ENCODE assay signal across 12 cellular contexts in genomic region chr20:40493071-40493470, GRCh38.
A peak's percentile ranks its signal among the peaks of the same experiment; 100 is the strongest.
DNase-seq lines count a peak whose midpoint lies in the region; ATAC-seq, FAIRE-seq and TF ChIP-seq lines count a peak whose summit lies in the region.
"Had no signal": no experiment of that assay in that cellular context is flagged by ENCODE, and none has a peak within 500 bp of the region (broad histone marks: within the 10 kb centered on the region; RNA-seq: fewer than 3 reads in every experiment).

No MANE protein-coding gene starts in this region.

- CTCF ChIA-PET in HepG2 (lab: Yijun Ruan, JAX; ENCODE audit: low intra/inter-chr PET ratio, low total read pairs): no interaction called here

- TF ChIP-seq EP300 in HepG2 (IDR thresholded peaks at IDR 0.05; ENCODE audit: low read depth in 2 of 2, low read length in 2 of 2) (no peak), HepG2 (CRISPR knock-in tag; IDR thresholded peaks at IDR 0.05; ENCODE audit: borderline replicate concordance) (no peak)

- H2AK5ac ChIP-seq in trophoblast cell (ENCODE audit: low read length): no peak overlapping the region

- TF ChIP-seq CTCF in right lobe of liver (IDR thresholded peaks at IDR 0.05) (no peak), HepG2 (CRISPR knock-in tag; IDR thresholded peaks at IDR 0.05) (no peak), choroid plexus epithelial cell (conservative IDR thresholded peaks at IDR 0.05; ENCODE audit: low read depth, low read length) (no peak), osteocyte (IDR thresholded peaks at IDR 0.05) (no peak)

- no peaks in the 10 kb centered on the region for H4K20me1 ChIP-seq in HepG2 (ENCODE audit: insufficient read depth, low read length)

- POLR2A ChIA-PET in HepG2 (lab: Yijun Ruan, JAX): no interaction called here

- H3K27ac ChIP-seq in right lobe of liver: no peak overlapping the region
- no peak overlapping the region for H3K27ac ChIP-seq in HepG2 (ENCODE audit: extremely low read length, insufficient read depth, low read length)
- no peak overlapping the region for H3K27ac ChIP-seq in trophoblast cell (ENCODE audit: low read depth, low read length)

- H3K36me3 Mint-ChIP-seq in osteocyte (ENCODE audit: unreplicated experiment): no peaks in the 10 kb centered on the region
- no peaks in the 10 kb centered on the region for H3K36me3 Mint-ChIP-seq in stimulated activated effector memory CD8-positive, alpha-beta T cell treated with anti-CD3 and anti-CD28 coated beads, Interleukin-12 subunit alpha, Interleukin-12 subunit beta, amount 100 ng/mL, for 72 hours
- H3K36me3 Mint-ChIP-seq: activated naive CD8-positive, alpha-beta T cell had no signal

- H3K9me3 Mint-ChIP-seq in osteocyte (ENCODE audit: unreplicated experiment): no peaks in the 10 kb centered on the region
- H3K9me3 Mint-ChIP-seq in stimulated activated effector memory CD8-positive, alpha-beta T cell treated with anti-CD3 and anti-CD28 coated beads, Interleukin-12 subunit alpha, Interleukin-12 subunit beta, amount 100 ng/mL, for 72 hours: no peaks in the 10 kb centered on the region

- H3K27me3 ChIP-seq in right lobe of liver (no peaks in the 10 kb centered on the region), HepG2 (ENCODE audit: control insufficient read depth in 1 of 2, insufficient read depth in 2 of 2, low read length in 2 of 2) (no peaks in the 10 kb centered on the region), trophoblast cell (ENCODE audit: insufficient read depth, low read length) (no peaks in the 10 kb centered on the region)

- H2AFZ ChIP-seq in HepG2 (ENCODE audit: low read length) (no peak overlapping the region), trophoblast cell (ENCODE audit: insufficient read depth, low read length, poor library complexity) (no peak overlapping the region)

- no peak for TF ChIP-seq POLR2A in right lobe of liver (IDR thresholded peaks at IDR 0.05)
- no peak for TF ChIP-seq POLR2A in HepG2 (IDR thresholded peaks at IDR 0.05; ENCODE audit: insufficient read depth in 1 of 2, low read depth in 2 of 2, low read length in 2 of 2)

- no peak overlapping the region for H3K23ac ChIP-seq in trophoblast cell (ENCODE audit: low read length)

- H4K12ac ChIP-seq in trophoblast cell (ENCODE audit: low read depth, low read length): no peak overlapping the region

- H3K4me2 ChIP-seq in HepG2 (ENCODE audit: low read depth, low read length): no peak overlapping the region
- H3K4me2 ChIP-seq in trophoblast cell (ENCODE audit: low read length): no peak overlapping the region

- no peaks in the 10 kb centered on the region for H3K27me3 Mint-ChIP-seq in osteocyte (ENCODE audit: unreplicated experiment)

- H2BK12ac ChIP-seq in trophoblast cell (ENCODE audit: low read length): no peak overlapping the region

- H3K4me1 Mint-ChIP-seq in osteocyte (ENCODE audit: unreplicated experiment): peaks cover 9% of the 10 kb centered on the region
- no peaks in the 10 kb centered on the region for H3K4me1 Mint-ChIP-seq in stimulated activated effector memory CD8-positive, alpha-beta T cell treated with anti-CD3 and anti-CD28 coated beads, Interleukin-12 subunit alpha, Interleukin-12 subunit beta, amount 100 ng/mL, for 72 hours

- H4K91ac ChIP-seq in trophoblast cell (ENCODE audit: low read depth, low read length): no peak overlapping the region

- in situ Hi-C loops in HepG2 (cut with HindIII; ENCODE audit: extremely low pct_ligation_motif_present, low pct_unique_long_range_greater_than_20kb): no loop called here

- no peak overlapping the region for H3K14ac ChIP-seq in trophoblast cell (ENCODE audit: low read length)

- no peak overlapping the region for H4K8ac ChIP-seq in trophoblast cell (ENCODE audit: low read depth, low read length)

- intact Hi-C loops in right lobe of liver (cut with DNase I): no loop called here
- intact Hi-C loops in HepG2 (cut with micrococcal nuclease; ENCODE audit: unreplicated experiment): no loop called here

- H3K79me1 ChIP-seq in trophoblast cell (ENCODE audit: low read length): no peaks in the 10 kb centered on the region

- H3K27ac Mint-ChIP-seq in osteocyte (ENCODE audit: unreplicated experiment): no peak overlapping the region
- H3K27ac Mint-ChIP-seq in stimulated activated effector memory CD8-positive, alpha-beta T cell treated with anti-CD3 and anti-CD28 coated beads, Interleukin-12 subunit alpha, Interleukin-12 subunit beta, amount 100 ng/mL, for 72 hours: no peak overlapping the region
- H3K27ac Mint-ChIP-seq: activated naive CD8-positive, alpha-beta T cell had no signal

- H3K4me3 ChIP-seq in right lobe of liver (no peak overlapping the region), HepG2 (replicated peaks in 1 of 3; ENCODE audit: insufficient read depth in 1 of 3, low read depth in 2 of 3, low read length in 3 of 3) (no peak overlapping the region), choroid plexus epithelial cell (ENCODE audit: low read depth, low read length) (no peak overlapping the region), trophoblast cell (ENCODE audit: low read depth, low read length) (no peak overlapping the region)

- no peaks in the 10 kb centered on the region for H3K36me3 ChIP-seq in right lobe of liver
- no peaks in the 10 kb centered on the region for H3K36me3 ChIP-seq in HepG2 (replicated peaks in 1 of 2; ENCODE audit: control insufficient read depth in 1 of 2, insufficient read depth in 2 of 2, low read length in 2 of 2)
- H3K36me3 ChIP-seq in trophoblast cell (ENCODE audit: control insufficient read depth in 1 of 2, insufficient read depth in 2 of 2, low read length in 2 of 2): no peaks in the 10 kb centered on the region

- WGBS in right lobe of liver (ENCODE audit: insufficient coverage, low coverage, low lambda C conversion rate, missing lambda C conversion rate): 21% methylated on average over 4 of the region's 4 CpGs
- WGBS in HepG2 (ENCODE audit: low lambda C conversion rate): 28% methylated on average over 4 of the region's 4 CpGs
- WGBS in trophoblast cell (ENCODE audit: extremely low coverage, insufficient coverage, insufficient read length): 100% methylated on average over 3 of the region's 4 CpGs

- H3K4me3 Mint-ChIP-seq in osteocyte (ENCODE audit: unreplicated experiment): no peak overlapping the region
- no peak overlapping the region for H3K4me3 Mint-ChIP-seq in stimulated activated effector memory CD8-positive, alpha-beta T cell treated with anti-CD3 and anti-CD28 coated beads, Interleukin-12 subunit alpha, Interleukin-12 subunit beta, amount 100 ng/mL, for 72 hours
- H3K4me3 Mint-ChIP-seq: activated naive CD8-positive, alpha-beta T cell had no signal

- no peak overlapping the region for H3K9ac ChIP-seq in HepG2 (ENCODE audit: insufficient read depth, low read depth, low read length)
- no peak overlapping the region for H3K9ac ChIP-seq in trophoblast cell (ENCODE audit: low read length)

- H3K4me1 ChIP-seq in right lobe of liver (no peaks in the 10 kb centered on the region), HepG2 (ENCODE audit: insufficient read depth, low read length) (no peaks in the 10 kb centered on the region), trophoblast cell (ENCODE audit: control insufficient read depth in 1 of 2, insufficient read depth in 2 of 2, low read length in 2 of 2) (peaks cover 0 to 4% of the 10 kb centered on the region in 2 experiments)

- BruUV-seq in HepG2 (replicated peaks; lab: Mats Ljungman, UMichigan): no TSS peak

- H3K79me2 ChIP-seq in HepG2 (ENCODE audit: insufficient read depth, low read length): no peaks in the 10 kb centered on the region
- H3K79me2 ChIP-seq in trophoblast cell (ENCODE audit: control insufficient read depth, insufficient read depth, low read length, poor library complexity): no peaks in the 10 kb centered on the region

- ATAC-seq in right lobe of liver: peak in 3 of 4 donors; percentile 31 to 47 (median 45)
- no peak for ATAC-seq in HepG2
- peak; percentile 62 for ATAC-seq in left lobe of liver
- no peak for ATAC-seq in stimulated activated effector memory CD8-positive, alpha-beta T cell treated with anti-CD3 and anti-CD28 coated beads, Interleukin-12 subunit alpha, Interleukin-12 subunit beta, amount 100 ng/mL, for 72 hours
- ATAC-seq in HG02973 (IDR thresholded peaks at IDR 0.05; ENCODE audit: unreplicated experiment): no peak

- no peak overlapping the region for H3K18ac ChIP-seq in trophoblast cell (ENCODE audit: low read length)

- no peak overlapping the region for H2BK5ac ChIP-seq in trophoblast cell (ENCODE audit: low read depth, low read length, poor library complexity)

- H3K9me3 ChIP-seq in right lobe of liver (no peaks in the 10 kb centered on the region), HepG2 (ENCODE audit: low read length) (peaks cover under 1% of the 10 kb centered on the region; the same call in 1 of the 2 replicates), trophoblast cell (ENCODE audit: insufficient read depth, low read depth, low read length) (peaks cover 2% of the 10 kb centered on the region)

- FAIRE-seq in HepG2 (lab: Jason Lieb, UNC): no peak

- H2BK120ac ChIP-seq in trophoblast cell (ENCODE audit: insufficient read depth, low read length, poor library complexity): no peak overlapping the region

- H3K4ac ChIP-seq in trophoblast cell (ENCODE audit: low read depth, low read length): no peak overlapping the region

- no peak for TF ChIP-seq RAD21 in HepG2 (CRISPR knock-in tag; IDR thresholded peaks at IDR 0.05)

- peak; percentile 65 to 69 (median 69) for DNase-seq in right lobe of liver
- no peak for DNase-seq in HepG2 (ENCODE audit: low spot score)
- peak; percentile 92 for DNase-seq in choroid plexus epithelial cell (ENCODE audit: low read depth)
- peak; percentile 61 for DNase-seq in left lobe of liver (ENCODE audit: low spot score)
- no peak for DNase-seq in osteocyte (ENCODE audit: extremely low spot score, unreplicated experiment)
- DNase-seq in stimulated activated effector memory CD8-positive, alpha-beta T cell treated with anti-CD3 and anti-CD28 coated beads, Interleukin-12 subunit alpha, Interleukin-12 subunit beta, amount 100 ng/mL, for 72 hours (ENCODE audit: low spot score in 2 of 2): no peak
- no peak for DNase-seq in trophoblast cell
- DNase-seq: effector CD8-positive, alpha-beta T cell; KBM-7; NCI-H2107 had no signal

Comparison
In these comparisons a context has a peak if more than half of its experiments do, and no peak if none do; other contexts are left out.
1. ATAC-seq: peak in right lobe of liver (3 of 4) and left lobe of liver (single experiment); none in HepG2 (single experiment), stimulated activated effector memory CD8-positive, alpha-beta T cell treated with anti-CD3 and anti-CD28 coated beads, Interleukin-12 subunit alpha, Interleukin-12 subunit beta, amount 100 ng/mL, for 72 hours (single experiment) and HG02973 (single experiment).
2. DNase-seq: peak in right lobe of liver (3 of 3), choroid plexus epithelial cell (single experiment) and left lobe of liver (single experiment); none in HepG2 (single experiment), osteocyte (single experiment), stimulated activated effector memory CD8-positive, alpha-beta T cell treated with anti-CD3 and anti-CD28 coated beads, Interleukin-12 subunit alpha, Interleukin-12 subunit beta, amount 100 ng/mL, for 72 hours (0 of 2) and trophoblast cell (0 of 2).